In genomic region chr2:168207861-168208260, GRCh38 we compare ENCODE assay signal across 1 cellular context.
TF ChIP-seq lines count a peak whose summit lies in the region.

No MANE protein-coding gene starts in this region.

TF ChIP-seq in WTC11, 78 proteins besides CTCF, POLR2A, EP300 and RAD21 (continued from another document):
- no peak for TF ChIP-seq AR (CRISPR knock-in tag; IDR thresholded peaks at IDR 0.05)
TF ChIP-seq in WTC11: peak in this region for 0.
